ENCODE assay signal across 1 cellular context in the genomic region with DNA sequence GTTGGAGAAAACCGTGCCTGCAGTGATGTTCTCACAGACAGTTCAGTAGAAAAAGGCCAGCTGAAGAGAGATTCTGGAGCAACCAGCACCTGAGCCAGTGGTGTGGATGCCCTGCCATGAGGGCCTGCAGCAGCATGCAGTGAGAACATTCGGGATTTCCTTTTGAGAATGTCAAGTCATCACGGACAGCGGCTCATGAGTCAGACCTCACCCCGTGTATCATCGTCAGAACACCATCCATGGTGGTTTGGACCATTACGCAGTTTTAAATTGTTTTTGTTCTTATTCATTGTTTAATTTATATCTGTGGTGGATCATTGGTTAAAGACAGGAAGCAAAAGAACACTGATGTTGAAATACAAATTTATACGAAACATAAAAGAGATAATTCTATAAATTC.
TF ChIP-seq lines count a peak whose summit lies in the region.

No MANE protein-coding gene starts in this region.

TF ChIP-seq in K562, 482 proteins besides CTCF, POLR2A, EP300 and RAD21 (continued from another document and continues in another):
- TF ChIP-seq, protein P1, sequence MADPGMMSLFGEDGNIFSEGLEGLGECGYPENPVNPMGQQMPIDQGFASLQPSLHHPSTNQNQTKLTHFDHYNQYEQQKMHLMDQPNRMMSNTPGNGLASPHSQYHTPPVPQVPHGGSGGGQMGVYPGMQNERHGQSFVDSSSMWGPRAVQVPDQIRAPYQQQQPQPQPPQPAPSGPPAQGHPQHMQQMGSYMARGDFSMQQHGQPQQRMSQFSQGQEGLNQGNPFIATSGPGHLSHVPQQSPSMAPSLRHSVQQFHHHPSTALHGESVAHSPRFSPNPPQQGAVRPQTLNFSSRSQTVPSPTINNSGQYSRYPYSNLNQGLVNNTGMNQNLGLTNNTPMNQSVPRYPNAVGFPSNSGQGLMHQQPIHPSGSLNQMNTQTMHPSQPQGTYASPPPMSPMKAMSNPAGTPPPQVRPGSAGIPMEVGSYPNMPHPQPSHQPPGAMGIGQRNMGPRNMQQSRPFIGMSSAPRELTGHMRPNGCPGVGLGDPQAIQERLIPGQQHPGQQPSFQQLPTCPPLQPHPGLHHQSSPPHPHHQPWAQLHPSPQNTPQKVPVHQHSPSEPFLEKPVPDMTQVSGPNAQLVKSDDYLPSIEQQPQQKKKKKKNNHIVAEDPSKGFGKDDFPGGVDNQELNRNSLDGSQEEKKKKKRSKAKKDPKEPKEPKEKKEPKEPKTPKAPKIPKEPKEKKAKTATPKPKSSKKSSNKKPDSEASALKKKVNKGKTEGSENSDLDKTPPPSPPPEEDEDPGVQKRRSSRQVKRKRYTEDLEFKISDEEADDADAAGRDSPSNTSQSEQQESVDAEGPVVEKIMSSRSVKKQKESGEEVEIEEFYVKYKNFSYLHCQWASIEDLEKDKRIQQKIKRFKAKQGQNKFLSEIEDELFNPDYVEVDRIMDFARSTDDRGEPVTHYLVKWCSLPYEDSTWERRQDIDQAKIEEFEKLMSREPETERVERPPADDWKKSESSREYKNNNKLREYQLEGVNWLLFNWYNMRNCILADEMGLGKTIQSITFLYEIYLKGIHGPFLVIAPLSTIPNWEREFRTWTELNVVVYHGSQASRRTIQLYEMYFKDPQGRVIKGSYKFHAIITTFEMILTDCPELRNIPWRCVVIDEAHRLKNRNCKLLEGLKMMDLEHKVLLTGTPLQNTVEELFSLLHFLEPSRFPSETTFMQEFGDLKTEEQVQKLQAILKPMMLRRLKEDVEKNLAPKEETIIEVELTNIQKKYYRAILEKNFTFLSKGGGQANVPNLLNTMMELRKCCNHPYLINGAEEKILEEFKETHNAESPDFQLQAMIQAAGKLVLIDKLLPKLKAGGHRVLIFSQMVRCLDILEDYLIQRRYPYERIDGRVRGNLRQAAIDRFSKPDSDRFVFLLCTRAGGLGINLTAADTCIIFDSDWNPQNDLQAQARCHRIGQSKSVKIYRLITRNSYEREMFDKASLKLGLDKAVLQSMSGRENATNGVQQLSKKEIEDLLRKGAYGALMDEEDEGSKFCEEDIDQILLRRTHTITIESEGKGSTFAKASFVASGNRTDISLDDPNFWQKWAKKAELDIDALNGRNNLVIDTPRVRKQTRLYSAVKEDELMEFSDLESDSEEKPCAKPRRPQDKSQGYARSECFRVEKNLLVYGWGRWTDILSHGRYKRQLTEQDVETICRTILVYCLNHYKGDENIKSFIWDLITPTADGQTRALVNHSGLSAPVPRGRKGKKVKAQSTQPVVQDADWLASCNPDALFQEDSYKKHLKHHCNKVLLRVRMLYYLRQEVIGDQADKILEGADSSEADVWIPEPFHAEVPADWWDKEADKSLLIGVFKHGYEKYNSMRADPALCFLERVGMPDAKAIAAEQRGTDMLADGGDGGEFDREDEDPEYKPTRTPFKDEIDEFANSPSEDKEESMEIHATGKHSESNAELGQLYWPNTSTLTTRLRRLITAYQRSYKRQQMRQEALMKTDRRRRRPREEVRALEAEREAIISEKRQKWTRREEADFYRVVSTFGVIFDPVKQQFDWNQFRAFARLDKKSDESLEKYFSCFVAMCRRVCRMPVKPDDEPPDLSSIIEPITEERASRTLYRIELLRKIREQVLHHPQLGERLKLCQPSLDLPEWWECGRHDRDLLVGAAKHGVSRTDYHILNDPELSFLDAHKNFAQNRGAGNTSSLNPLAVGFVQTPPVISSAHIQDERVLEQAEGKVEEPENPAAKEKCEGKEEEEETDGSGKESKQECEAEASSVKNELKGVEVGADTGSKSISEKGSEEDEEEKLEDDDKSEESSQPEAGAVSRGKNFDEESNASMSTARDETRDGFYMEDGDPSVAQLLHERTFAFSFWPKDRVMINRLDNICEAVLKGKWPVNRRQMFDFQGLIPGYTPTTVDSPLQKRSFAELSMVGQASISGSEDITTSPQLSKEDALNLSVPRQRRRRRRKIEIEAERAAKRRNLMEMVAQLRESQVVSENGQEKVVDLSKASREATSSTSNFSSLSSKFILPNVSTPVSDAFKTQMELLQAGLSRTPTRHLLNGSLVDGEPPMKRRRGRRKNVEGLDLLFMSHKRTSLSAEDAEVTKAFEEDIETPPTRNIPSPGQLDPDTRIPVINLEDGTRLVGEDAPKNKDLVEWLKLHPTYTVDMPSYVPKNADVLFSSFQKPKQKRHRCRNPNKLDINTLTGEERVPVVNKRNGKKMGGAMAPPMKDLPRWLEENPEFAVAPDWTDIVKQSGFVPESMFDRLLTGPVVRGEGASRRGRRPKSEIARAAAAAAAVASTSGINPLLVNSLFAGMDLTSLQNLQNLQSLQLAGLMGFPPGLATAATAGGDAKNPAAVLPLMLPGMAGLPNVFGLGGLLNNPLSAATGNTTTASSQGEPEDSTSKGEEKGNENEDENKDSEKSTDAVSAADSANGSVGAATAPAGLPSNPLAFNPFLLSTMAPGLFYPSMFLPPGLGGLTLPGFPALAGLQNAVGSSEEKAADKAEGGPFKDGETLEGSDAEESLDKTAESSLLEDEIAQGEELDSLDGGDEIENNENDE (IDR thresholded peaks at IDR 0.05; ENCODE audit: low read depth, low read length) = no peak
- no peak for TF ChIP-seq ARNT (IDR thresholded peaks at IDR 0.05)
- no peak for TF ChIP-seq ZNF584 (CRISPR knock-in tag; IDR thresholded peaks at IDR 0.05; ENCODE audit: low read depth)
- TF ChIP-seq, protein P2, sequence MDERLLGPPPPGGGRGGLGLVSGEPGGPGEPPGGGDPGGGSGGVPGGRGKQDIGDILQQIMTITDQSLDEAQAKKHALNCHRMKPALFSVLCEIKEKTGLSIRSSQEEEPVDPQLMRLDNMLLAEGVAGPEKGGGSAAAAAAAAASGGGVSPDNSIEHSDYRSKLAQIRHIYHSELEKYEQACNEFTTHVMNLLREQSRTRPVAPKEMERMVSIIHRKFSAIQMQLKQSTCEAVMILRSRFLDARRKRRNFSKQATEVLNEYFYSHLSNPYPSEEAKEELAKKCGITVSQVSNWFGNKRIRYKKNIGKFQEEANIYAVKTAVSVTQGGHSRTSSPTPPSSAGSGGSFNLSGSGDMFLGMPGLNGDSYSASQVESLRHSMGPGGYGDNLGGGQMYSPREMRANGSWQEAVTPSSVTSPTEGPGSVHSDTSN (CRISPR knock-in tag; IDR thresholded peaks at IDR 0.05; ENCODE audit: low read depth) = no peak
- TF ChIP-seq, protein P2 (tag; conservative IDR thresholded peaks at IDR 0.05; ENCODE audit: low read depth) = 0 out of 2 replicates have a peak, but pooled peaks have one; percentile 12
- no peak for TF ChIP-seq FUS (optimal IDR thresholded peaks at IDR 0.05; ENCODE audit: low read depth, low read length)
- no peak for TF ChIP-seq SETDB1 (IDR thresholded peaks at IDR 0.05; ENCODE audit: low read length)
- TF ChIP-seq DPF2 (IDR thresholded peaks at IDR 0.05) = 0 out of 2 replicates have a peak, but pooled peaks have one; percentile 24
- TF ChIP-seq, protein P3, sequence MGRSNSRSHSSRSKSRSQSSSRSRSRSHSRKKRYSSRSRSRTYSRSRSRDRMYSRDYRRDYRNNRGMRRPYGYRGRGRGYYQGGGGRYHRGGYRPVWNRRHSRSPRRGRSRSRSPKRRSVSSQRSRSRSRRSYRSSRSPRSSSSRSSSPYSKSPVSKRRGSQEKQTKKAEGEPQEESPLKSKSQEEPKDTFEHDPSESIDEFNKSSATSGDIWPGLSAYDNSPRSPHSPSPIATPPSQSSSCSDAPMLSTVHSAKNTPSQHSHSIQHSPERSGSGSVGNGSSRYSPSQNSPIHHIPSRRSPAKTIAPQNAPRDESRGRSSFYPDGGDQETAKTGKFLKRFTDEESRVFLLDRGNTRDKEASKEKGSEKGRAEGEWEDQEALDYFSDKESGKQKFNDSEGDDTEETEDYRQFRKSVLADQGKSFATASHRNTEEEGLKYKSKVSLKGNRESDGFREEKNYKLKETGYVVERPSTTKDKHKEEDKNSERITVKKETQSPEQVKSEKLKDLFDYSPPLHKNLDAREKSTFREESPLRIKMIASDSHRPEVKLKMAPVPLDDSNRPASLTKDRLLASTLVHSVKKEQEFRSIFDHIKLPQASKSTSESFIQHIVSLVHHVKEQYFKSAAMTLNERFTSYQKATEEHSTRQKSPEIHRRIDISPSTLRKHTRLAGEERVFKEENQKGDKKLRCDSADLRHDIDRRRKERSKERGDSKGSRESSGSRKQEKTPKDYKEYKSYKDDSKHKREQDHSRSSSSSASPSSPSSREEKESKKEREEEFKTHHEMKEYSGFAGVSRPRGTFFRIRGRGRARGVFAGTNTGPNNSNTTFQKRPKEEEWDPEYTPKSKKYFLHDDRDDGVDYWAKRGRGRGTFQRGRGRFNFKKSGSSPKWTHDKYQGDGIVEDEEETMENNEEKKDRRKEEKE (IDR thresholded peaks at IDR 0.05; ENCODE audit: borderline replicate concordance in 1 of 2, control insufficient read depth in 1 of 2, low read depth in 2 of 2, low read length in 1 of 2) = no peak
- TF ChIP-seq PRMT5 (CRISPR knock-in tag; IDR thresholded peaks at IDR 0.05) = no peak
- TF ChIP-seq, protein P4, sequence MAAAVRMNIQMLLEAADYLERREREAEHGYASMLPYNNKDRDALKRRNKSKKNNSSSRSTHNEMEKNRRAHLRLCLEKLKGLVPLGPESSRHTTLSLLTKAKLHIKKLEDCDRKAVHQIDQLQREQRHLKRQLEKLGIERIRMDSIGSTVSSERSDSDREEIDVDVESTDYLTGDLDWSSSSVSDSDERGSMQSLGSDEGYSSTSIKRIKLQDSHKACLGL (CRISPR knock-in tag; IDR thresholded peaks at IDR 0.05; ENCODE audit: borderline replicate concordance, poor library complexity, severe bottlenecking) = no peak
- TF ChIP-seq, protein P5, sequence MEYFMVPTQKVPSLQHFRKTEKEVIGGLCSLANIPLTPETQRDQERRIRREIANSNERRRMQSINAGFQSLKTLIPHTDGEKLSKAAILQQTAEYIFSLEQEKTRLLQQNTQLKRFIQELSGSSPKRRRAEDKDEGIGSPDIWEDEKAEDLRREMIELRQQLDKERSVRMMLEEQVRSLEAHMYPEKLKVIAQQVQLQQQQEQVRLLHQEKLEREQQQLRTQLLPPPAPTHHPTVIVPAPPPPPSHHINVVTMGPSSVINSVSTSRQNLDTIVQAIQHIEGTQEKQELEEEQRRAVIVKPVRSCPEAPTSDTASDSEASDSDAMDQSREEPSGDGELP (CRISPR knock-in tag; IDR thresholded peaks at IDR 0.05; ENCODE audit: borderline replicate concordance) = no peak
- TF ChIP-seq SMARCB1 (IDR thresholded peaks at IDR 0.05; ENCODE audit: insufficient read length, low read depth) = no peak
- no peak for TF ChIP-seq GTF2E2 (tag; IDR thresholded peaks at IDR 0.05)
- no peak for TF ChIP-seq POLR2B (IDR thresholded peaks at IDR 0.05; ENCODE audit: low read depth, partially characterized antibody)
- TF ChIP-seq JUND (IDR thresholded peaks at IDR 0.05; ENCODE audit: borderline replicate concordance, low read depth, low read length) = peak; percentile 58; the same call in 1 of the 2 replicates
- no peak; the same call in 2 of the 3 replicates for TF ChIP-seq JUND (tag; IDR thresholded peaks at IDR 0.05; ENCODE audit: borderline replicate concordance, low read depth, low read length)
- no peak for TF ChIP-seq ZNF263 (CRISPR knock-in tag; IDR thresholded peaks at IDR 0.05; ENCODE audit: borderline replicate concordance)
- no peak for TF ChIP-seq YY1 (IDR thresholded peaks at IDR 0.05; ENCODE audit: borderline replicate concordance in 1 of 3, control insufficient read depth in 1 of 3, extremely low read depth in 1 of 3, insufficient read depth in 3 of 3, insufficient read length in 1 of 3, insufficient replicate concordance in 2 of 3, low read depth in 1 of 3, low read length in 2 of 3)
- TF ChIP-seq PRPF4 (IDR thresholded peaks at IDR 0.05; ENCODE audit: insufficient read depth, low read depth, low read length, poor library complexity, severe bottlenecking) = no peak
- no peak for TF ChIP-seq ZFP36 (IDR thresholded peaks at IDR 0.05; ENCODE audit: low read depth, low read length, partially characterized antibody)
- no peak for TF ChIP-seq HNRNPLL (IDR thresholded peaks at IDR 0.05; ENCODE audit: low read depth, low read length, poor library complexity, severe bottlenecking)
- TF ChIP-seq ZFPM2 (CRISPR knock-in tag; IDR thresholded peaks at IDR 0.05) = no peak
- TF ChIP-seq, protein P6, sequence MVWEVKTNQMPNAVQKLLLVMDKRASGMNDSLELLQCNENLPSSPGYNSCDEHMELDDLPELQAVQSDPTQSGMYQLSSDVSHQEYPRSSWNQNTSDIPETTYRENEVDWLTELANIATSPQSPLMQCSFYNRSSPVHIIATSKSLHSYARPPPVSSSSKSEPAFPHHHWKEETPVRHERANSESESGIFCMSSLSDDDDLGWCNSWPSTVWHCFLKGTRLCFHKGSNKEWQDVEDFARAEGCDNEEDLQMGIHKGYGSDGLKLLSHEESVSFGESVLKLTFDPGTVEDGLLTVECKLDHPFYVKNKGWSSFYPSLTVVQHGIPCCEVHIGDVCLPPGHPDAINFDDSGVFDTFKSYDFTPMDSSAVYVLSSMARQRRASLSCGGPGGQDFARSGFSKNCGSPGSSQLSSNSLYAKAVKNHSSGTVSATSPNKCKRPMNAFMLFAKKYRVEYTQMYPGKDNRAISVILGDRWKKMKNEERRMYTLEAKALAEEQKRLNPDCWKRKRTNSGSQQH (CRISPR knock-in tag; IDR thresholded peaks at IDR 0.05) = no peak
- no peak for TF ChIP-seq HNRNPH1 (optimal IDR thresholded peaks at IDR 0.05; ENCODE audit: low read depth, low read length)
- no peak for TF ChIP-seq BCOR (IDR thresholded peaks at IDR 0.05)
- no peak for TF ChIP-seq E2F3 (CRISPR knock-in tag; IDR thresholded peaks at IDR 0.05)
- TF ChIP-seq HMG20B (CRISPR knock-in tag; IDR thresholded peaks at IDR 0.05) = no peak
- no peak for TF ChIP-seq NONO (IDR thresholded peaks at IDR 0.05; ENCODE audit: low read depth in 2 of 2, low read length in 1 of 2)
- no peak for TF ChIP-seq SNRNP70 (optimal IDR thresholded peaks at IDR 0.05; ENCODE audit: low read depth, low read length)
- 0 out of 4 replicates have a peak, but pooled peaks of 1 of the 2 experiments have one; percentile 24 for TF ChIP-seq TRIM24 (IDR thresholded peaks at IDR 0.05)
- 0 out of 2 replicates have a peak, but pooled peaks have one; percentile 24 for TF ChIP-seq EHMT2 (IDR thresholded peaks at IDR 0.05)
- no peak for TF ChIP-seq ARID1B (IDR thresholded peaks at IDR 0.05)
- TF ChIP-seq, protein P7, sequence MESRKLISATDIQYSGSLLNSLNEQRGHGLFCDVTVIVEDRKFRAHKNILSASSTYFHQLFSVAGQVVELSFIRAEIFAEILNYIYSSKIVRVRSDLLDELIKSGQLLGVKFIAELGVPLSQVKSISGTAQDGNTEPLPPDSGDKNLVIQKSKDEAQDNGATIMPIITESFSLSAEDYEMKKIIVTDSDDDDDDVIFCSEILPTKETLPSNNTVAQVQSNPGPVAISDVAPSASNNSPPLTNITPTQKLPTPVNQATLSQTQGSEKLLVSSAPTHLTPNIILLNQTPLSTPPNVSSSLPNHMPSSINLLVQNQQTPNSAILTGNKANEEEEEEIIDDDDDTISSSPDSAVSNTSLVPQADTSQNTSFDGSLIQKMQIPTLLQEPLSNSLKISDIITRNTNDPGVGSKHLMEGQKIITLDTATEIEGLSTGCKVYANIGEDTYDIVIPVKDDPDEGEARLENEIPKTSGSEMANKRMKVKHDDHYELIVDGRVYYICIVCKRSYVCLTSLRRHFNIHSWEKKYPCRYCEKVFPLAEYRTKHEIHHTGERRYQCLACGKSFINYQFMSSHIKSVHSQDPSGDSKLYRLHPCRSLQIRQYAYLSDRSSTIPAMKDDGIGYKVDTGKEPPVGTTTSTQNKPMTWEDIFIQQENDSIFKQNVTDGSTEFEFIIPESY (CRISPR knock-in tag; IDR thresholded peaks at IDR 0.05) = 0 out of 2 replicates have a peak, but pooled peaks have one; percentile 45
- TF ChIP-seq FOXA1 (IDR thresholded peaks at IDR 0.05; ENCODE audit: borderline replicate concordance) = no peak
